ENCODE assay signal across 7 cellular contexts in genomic region chr17:21456449-21456848, GRCh38.
DNase-seq lines count a peak whose midpoint lies in the region; ATAC-seq, FAIRE-seq and TF ChIP-seq lines count a peak whose summit lies in the region.
"Not testable (repeated sequence)": the region's sequence is repeated elsewhere in the genome, so short reads cannot be mapped to it uniquely, and the experiment has no call there.

No MANE protein-coding gene starts in this region.

- FAIRE-seq in HTR-8/SVneo (lab: Jason Lieb, UNC), result peak; percentile 63

- peak overlapping the region; percentile 50 for H3K4me2 ChIP-seq in HCT116 (ENCODE audit: low read length)
- H3K4me2 ChIP-seq in PC-9, result 0 out of 2 replicates have a peak overlapping the region, but pooled peaks have one; percentile 14

- not testable (repeated sequence) for H3K9me3 ChIP-seq in HCT116 (ENCODE audit: control insufficient read depth in 1 of 2, insufficient read depth in 1 of 2, low read depth in 1 of 2, low read length in 2 of 2); PC-9 (ENCODE audit: insufficient read depth, low read depth); naive thymus-derived CD4-positive, alpha-beta T cell (ENCODE audit: control insufficient read depth in 2 of 3, low read length in 3 of 3)

- H3K36me3 Mint-ChIP-seq in activated T-helper 17 cell treated with anti-CD3 and anti-CD28 coated beads, Interleukin-2, amount 50 U/mL, for 72 hours (ENCODE audit: low read depth); endothelial cell (ENCODE audit: low read depth, unreplicated experiment); naive thymus-derived CD4-positive, alpha-beta T cell; stimulated activated naive CD8-positive, alpha-beta T cell treated with anti-CD3 and anti-CD28 coated beads, Interleukin-15, Interleukin-2, amounts not matched to agents 100 ng/mL and 50 ng/mL, for 24 hours (ENCODE audit: low read depth): not testable (repeated sequence)

- not testable (repeated sequence) for TF ChIP-seq CTCF in HCT116 (IDR thresholded peaks at IDR 0.05 in 2 of 3, conservative IDR thresholded peaks at IDR 0.05 in 1 of 3; ENCODE audit: borderline replicate concordance in 1 of 3, insufficient read depth in 1 of 3, low read depth in 2 of 3, low read length in 2 of 3); PC-9 (conservative IDR thresholded peaks at IDR 0.05); endothelial cell (IDR thresholded peaks at IDR 0.05; ENCODE audit: unreplicated experiment)

- not testable (repeated sequence) for H3K9me3 Mint-ChIP-seq in activated T-helper 17 cell treated with anti-CD3 and anti-CD28 coated beads, Interleukin-2, amount 50 U/mL, for 72 hours; endothelial cell (ENCODE audit: unreplicated experiment); naive thymus-derived CD4-positive, alpha-beta T cell; stimulated activated naive CD8-positive, alpha-beta T cell treated with anti-CD3 and anti-CD28 coated beads, Interleukin-15, Interleukin-2, amounts not matched to agents 100 ng/mL and 50 ng/mL, for 24 hours

- CTCF ChIA-PET in HCT116 (lab: Charles Lee), result interaction anchor here (1.0 to 1.8 kb wide), 11 partner anchors 9 to 335 kb away, joined by 3 to 51 read pairs (median 4); no protein-coding TSS in a partner anchor
- CTCF ChIA-PET in PC-9 (lab: Charles Lee), result interaction anchor here (0.6 to 1.0 kb wide), 3 partner anchors 57 to 338 kb away, joined by 6 to 10 read pairs (median 7); no protein-coding TSS in a partner anchor
- CTCF ChIA-PET in naive thymus-derived CD4-positive, alpha-beta T cell (lab: Charles Lee), result interaction anchor here (0.6 to 2.0 kb wide), 4 partner anchors 14 to 243 kb away, joined by 3 to 33 read pairs (median 3); no protein-coding TSS in a partner anchor

- H4K20me1 ChIP-seq in HCT116 (ENCODE audit: insufficient read depth); PC-9 (ENCODE audit: insufficient read depth): not testable (repeated sequence)

- not testable (repeated sequence) for H3K27ac ChIP-seq in HCT116 (ENCODE audit: low read depth, low read length); PC-9; naive thymus-derived CD4-positive, alpha-beta T cell (ENCODE audit: low read depth, low read length)

- not testable (repeated sequence) for H3F3A ChIP-seq in PC-9 (ENCODE audit: insufficient read depth, low read depth)

- H2AFZ ChIP-seq in HCT116 (ENCODE audit: low read depth, low read length, poor library complexity, severe bottlenecking); PC-9: not testable (repeated sequence)

- not testable (repeated sequence) for H3K36me3 ChIP-seq in HCT116 (ENCODE audit: control insufficient read depth in 1 of 2, insufficient read depth in 2 of 2, low read length in 2 of 2); PC-9 (ENCODE audit: low read depth); naive thymus-derived CD4-positive, alpha-beta T cell (ENCODE audit: control insufficient read depth in 2 of 3, insufficient read depth in 3 of 3, low read length in 3 of 3)

- not testable (repeated sequence) for ATAC-seq in HCT116; activated T-helper 17 cell treated with anti-CD3 and anti-CD28 coated beads, Interleukin-2, amount 50 U/mL, for 72 hours (replicated peaks); naive thymus-derived CD4-positive, alpha-beta T cell

- H3K4me3 ChIP-seq in HCT116 (replicated peaks in 1 of 2; ENCODE audit: low read depth in 1 of 2, low read length in 2 of 2), result peak overlapping the region in 1 of 2 experiments; percentile 16; a peak in 1 of 4 replicates
- not testable (repeated sequence) for H3K4me3 ChIP-seq in PC-9; naive thymus-derived CD4-positive, alpha-beta T cell (ENCODE audit: low read length)

- H3K79me2 ChIP-seq in HCT116 (ENCODE audit: insufficient read depth, low read length); PC-9 (ENCODE audit: low read depth): not testable (repeated sequence)

- H3K9ac ChIP-seq in HCT116 (ENCODE audit: low read length), result not testable (repeated sequence)

- H3K9me2 ChIP-seq in HCT116 (ENCODE audit: insufficient read depth); PC-9 (ENCODE audit: insufficient read depth): not testable (repeated sequence)

- H3K4me3 Mint-ChIP-seq in activated T-helper 17 cell treated with anti-CD3 and anti-CD28 coated beads, Interleukin-2, amount 50 U/mL, for 72 hours, result peak overlapping the region; percentile 25
- H3K4me3 Mint-ChIP-seq in endothelial cell (ENCODE audit: unreplicated experiment), result peak overlapping the region; percentile 42
- peak overlapping the region in 6 of 10 donors; percentile 14 to 41 (median 34) for H3K4me3 Mint-ChIP-seq in naive thymus-derived CD4-positive, alpha-beta T cell
- not testable (repeated sequence) for H3K4me3 Mint-ChIP-seq in stimulated activated naive CD8-positive, alpha-beta T cell treated with anti-CD3 and anti-CD28 coated beads, Interleukin-15, Interleukin-2, amounts not matched to agents 100 ng/mL and 50 ng/mL, for 24 hours

- POLR2A ChIA-PET in HCT116 (lab: Charles Lee) (interaction anchor here (0.9 to 1.0 kb wide), 2 partner anchors 9 to 57 kb away, joined by 3 to 4 read pairs; no protein-coding TSS in a partner anchor), PC-9 (lab: Charles Lee; ENCODE audit: unreplicated experiment) (interaction anchor here (0.6 to 0.7 kb wide), 3 partner anchors 150 to 418 kb away, joined by 3 to 6 read pairs (median 3); partner anchors contain the start of gene USP22)
- POLR2A ChIA-PET in naive thymus-derived CD4-positive, alpha-beta T cell (lab: Charles Lee), result not testable (repeated sequence)

- peaks cover 11% of the 10 kb centered on the region for H3K4me1 Mint-ChIP-seq in activated T-helper 17 cell treated with anti-CD3 and anti-CD28 coated beads, Interleukin-2, amount 50 U/mL, for 72 hours
- not testable (repeated sequence) for H3K4me1 Mint-ChIP-seq in endothelial cell (ENCODE audit: unreplicated experiment)
- H3K4me1 Mint-ChIP-seq in naive thymus-derived CD4-positive, alpha-beta T cell, result peaks cover 14 to 26% (median 17%) of the 10 kb centered on the region in 7 donors
- H3K4me1 Mint-ChIP-seq in stimulated activated naive CD8-positive, alpha-beta T cell treated with anti-CD3 and anti-CD28 coated beads, Interleukin-15, Interleukin-2, amounts not matched to agents 100 ng/mL and 50 ng/mL, for 24 hours (ENCODE audit: low read depth), result peaks cover 20% of the 10 kb centered on the region

- TF ChIP-seq POLR2A in HCT116 (IDR thresholded peaks at IDR 0.05; ENCODE audit: borderline replicate concordance, extremely low read depth, insufficient read depth, insufficient read length), result not testable (repeated sequence)

- H3K4me1 ChIP-seq in HCT116 (ENCODE audit: control insufficient read depth in 1 of 2, insufficient read depth in 2 of 2, low read length in 2 of 2), result peaks cover 4 to 13% of the 10 kb centered on the region in 2 experiments; a peak in 3 of 4 replicates
- not testable (repeated sequence) for H3K4me1 ChIP-seq in PC-9 (replicated peaks; ENCODE audit: insufficient read depth); naive thymus-derived CD4-positive, alpha-beta T cell (ENCODE audit: control insufficient read depth in 2 of 2, insufficient read depth in 2 of 2, low read length in 2 of 2)

- H3K27ac Mint-ChIP-seq in activated T-helper 17 cell treated with anti-CD3 and anti-CD28 coated beads, Interleukin-2, amount 50 U/mL, for 72 hours, result not testable (repeated sequence)
- H3K27ac Mint-ChIP-seq in endothelial cell (ENCODE audit: unreplicated experiment), result peak overlapping the region; percentile 70
- peak overlapping the region in 3 of 9 donors; percentile 21 to 79 (median 75) for H3K27ac Mint-ChIP-seq in naive thymus-derived CD4-positive, alpha-beta T cell
- peak overlapping the region; percentile 26 for H3K27ac Mint-ChIP-seq in stimulated activated naive CD8-positive, alpha-beta T cell treated with anti-CD3 and anti-CD28 coated beads, Interleukin-15, Interleukin-2, amounts not matched to agents 100 ng/mL and 50 ng/mL, for 24 hours

- BruUV-seq in HCT116 (replicated peaks; lab: Mats Ljungman, UMichigan); PC-9 (replicated peaks; lab: Mats Ljungman, UMichigan): not testable (repeated sequence)

- RAD21 ChIA-PET in HCT116 (lab: Charles Lee; ENCODE audit: low non-redundant PET in 1 of 2, low total read pairs in 2 of 2, uncharacterized antibody in 2 of 2, unreplicated experiment in 2 of 2), result interaction anchor here in 1 of 2 experiments (1.0 to 1.8 kb wide), 3 partner anchors 55 to 181 kb away, joined by 3 to 10 read pairs (median 5); no protein-coding TSS in a partner anchor

- not testable (repeated sequence) for DNase-seq in HCT116 (ENCODE audit: low read depth, low spot score); HTR-8/SVneo (ENCODE audit: insufficient read length, low spot score); PC-9; endothelial cell (ENCODE audit: low spot score); naive thymus-derived CD4-positive, alpha-beta T cell

- intact Hi-C loops in HCT116 (cut with micrococcal nuclease), result loop anchor here (10.0 kb wide), 1 partner anchor 172 kb away; the partner anchor contains the start of gene MAP2K3
- intact Hi-C loops in PC-9 (cut with micrococcal nuclease; ENCODE audit: unreplicated experiment), result loop anchor here (2.0 to 5.0 kb wide), 3 partner anchors 54 to 176 kb away; no protein-coding TSS in a partner anchor
- intact Hi-C loops in naive thymus-derived CD4-positive, alpha-beta T cell (cut with micrococcal nuclease), result loop anchor here (2.0 to 10.0 kb wide), 4 partner anchors 38 to 338 kb away; partner anchors contain the start of gene MAP2K3 (in 1 of the 2)

- TF ChIP-seq RAD21 in HCT116 (IDR thresholded peaks at IDR 0.05; ENCODE audit: low read depth), result not testable (repeated sequence)

- not testable (repeated sequence) for H3K27me3 Mint-ChIP-seq in activated T-helper 17 cell treated with anti-CD3 and anti-CD28 coated beads, Interleukin-2, amount 50 U/mL, for 72 hours; stimulated activated naive CD8-positive, alpha-beta T cell treated with anti-CD3 and anti-CD28 coated beads, Interleukin-15, Interleukin-2, amounts not matched to agents 100 ng/mL and 50 ng/mL, for 24 hours
- peaks cover 20% of the 10 kb centered on the region for H3K27me3 Mint-ChIP-seq in endothelial cell (ENCODE audit: unreplicated experiment)
- H3K27me3 Mint-ChIP-seq in naive thymus-derived CD4-positive, alpha-beta T cell, result peaks cover 0 to 37% (median 2%) of the 10 kb centered on the region in 5 donors

- not testable (repeated sequence) for H3K27me3 ChIP-seq in HCT116 (ENCODE audit: insufficient read depth, low read length); naive thymus-derived CD4-positive, alpha-beta T cell (ENCODE audit: control insufficient read depth in 2 of 2, insufficient read depth in 2 of 2, low read length in 2 of 2)
- H3K27me3 ChIP-seq in PC-9 (ENCODE audit: insufficient read depth, low read depth), result peaks cover 14% of the 10 kb centered on the region; the same call in 1 of the 2 replicates
